In the genomic region with DNA sequence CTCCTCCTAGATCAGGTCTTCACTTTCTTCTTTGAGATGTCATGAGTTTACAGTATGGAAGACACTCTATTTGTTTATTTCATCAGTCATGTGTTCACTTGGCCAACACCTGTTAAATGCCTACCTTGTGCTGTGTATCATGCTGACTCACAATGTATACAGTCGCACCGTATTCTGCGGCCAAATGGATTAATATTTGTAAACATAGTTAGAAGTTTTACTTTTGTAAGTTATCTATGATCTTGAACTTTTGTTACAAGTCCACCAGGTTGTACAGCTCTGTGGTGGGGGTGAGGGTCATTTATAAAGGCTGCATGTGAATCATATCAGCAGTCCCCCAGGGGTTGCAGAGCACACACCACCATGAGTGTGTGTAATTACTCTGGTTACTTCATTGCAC, we compare ENCODE assay signal across 1 cellular context.
TF ChIP-seq lines count a peak whose summit lies in the region.

No MANE protein-coding gene starts in this region.

TF ChIP-seq in HepG2, 621 proteins besides CTCF, POLR2A, EP300 and RAD21 (continued from another document and continues in another):
- TF ChIP-seq, protein P1, sequence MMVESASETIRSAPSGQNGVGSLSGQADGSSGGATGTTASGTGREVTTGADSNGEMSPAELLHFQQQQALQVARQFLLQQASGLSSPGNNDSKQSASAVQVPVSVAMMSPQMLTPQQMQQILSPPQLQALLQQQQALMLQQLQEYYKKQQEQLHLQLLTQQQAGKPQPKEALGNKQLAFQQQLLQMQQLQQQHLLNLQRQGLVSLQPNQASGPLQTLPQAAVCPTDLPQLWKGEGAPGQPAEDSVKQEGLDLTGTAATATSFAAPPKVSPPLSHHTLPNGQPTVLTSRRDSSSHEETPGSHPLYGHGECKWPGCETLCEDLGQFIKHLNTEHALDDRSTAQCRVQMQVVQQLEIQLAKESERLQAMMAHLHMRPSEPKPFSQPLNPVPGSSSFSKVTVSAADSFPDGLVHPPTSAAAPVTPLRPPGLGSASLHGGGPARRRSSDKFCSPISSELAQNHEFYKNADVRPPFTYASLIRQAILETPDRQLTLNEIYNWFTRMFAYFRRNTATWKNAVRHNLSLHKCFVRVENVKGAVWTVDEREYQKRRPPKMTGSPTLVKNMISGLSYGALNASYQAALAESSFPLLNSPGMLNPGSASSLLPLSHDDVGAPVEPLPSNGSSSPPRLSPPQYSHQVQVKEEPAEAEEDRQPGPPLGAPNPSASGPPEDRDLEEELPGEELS (CRISPR knock-in tag; IDR thresholded peaks at IDR 0.05) = peak; percentile 97
- peak; percentile 80; the same call in 1 of the 2 replicates for TF ChIP-seq SALL1 (CRISPR knock-in tag; IDR thresholded peaks at IDR 0.05)
- TF ChIP-seq, protein P2, sequence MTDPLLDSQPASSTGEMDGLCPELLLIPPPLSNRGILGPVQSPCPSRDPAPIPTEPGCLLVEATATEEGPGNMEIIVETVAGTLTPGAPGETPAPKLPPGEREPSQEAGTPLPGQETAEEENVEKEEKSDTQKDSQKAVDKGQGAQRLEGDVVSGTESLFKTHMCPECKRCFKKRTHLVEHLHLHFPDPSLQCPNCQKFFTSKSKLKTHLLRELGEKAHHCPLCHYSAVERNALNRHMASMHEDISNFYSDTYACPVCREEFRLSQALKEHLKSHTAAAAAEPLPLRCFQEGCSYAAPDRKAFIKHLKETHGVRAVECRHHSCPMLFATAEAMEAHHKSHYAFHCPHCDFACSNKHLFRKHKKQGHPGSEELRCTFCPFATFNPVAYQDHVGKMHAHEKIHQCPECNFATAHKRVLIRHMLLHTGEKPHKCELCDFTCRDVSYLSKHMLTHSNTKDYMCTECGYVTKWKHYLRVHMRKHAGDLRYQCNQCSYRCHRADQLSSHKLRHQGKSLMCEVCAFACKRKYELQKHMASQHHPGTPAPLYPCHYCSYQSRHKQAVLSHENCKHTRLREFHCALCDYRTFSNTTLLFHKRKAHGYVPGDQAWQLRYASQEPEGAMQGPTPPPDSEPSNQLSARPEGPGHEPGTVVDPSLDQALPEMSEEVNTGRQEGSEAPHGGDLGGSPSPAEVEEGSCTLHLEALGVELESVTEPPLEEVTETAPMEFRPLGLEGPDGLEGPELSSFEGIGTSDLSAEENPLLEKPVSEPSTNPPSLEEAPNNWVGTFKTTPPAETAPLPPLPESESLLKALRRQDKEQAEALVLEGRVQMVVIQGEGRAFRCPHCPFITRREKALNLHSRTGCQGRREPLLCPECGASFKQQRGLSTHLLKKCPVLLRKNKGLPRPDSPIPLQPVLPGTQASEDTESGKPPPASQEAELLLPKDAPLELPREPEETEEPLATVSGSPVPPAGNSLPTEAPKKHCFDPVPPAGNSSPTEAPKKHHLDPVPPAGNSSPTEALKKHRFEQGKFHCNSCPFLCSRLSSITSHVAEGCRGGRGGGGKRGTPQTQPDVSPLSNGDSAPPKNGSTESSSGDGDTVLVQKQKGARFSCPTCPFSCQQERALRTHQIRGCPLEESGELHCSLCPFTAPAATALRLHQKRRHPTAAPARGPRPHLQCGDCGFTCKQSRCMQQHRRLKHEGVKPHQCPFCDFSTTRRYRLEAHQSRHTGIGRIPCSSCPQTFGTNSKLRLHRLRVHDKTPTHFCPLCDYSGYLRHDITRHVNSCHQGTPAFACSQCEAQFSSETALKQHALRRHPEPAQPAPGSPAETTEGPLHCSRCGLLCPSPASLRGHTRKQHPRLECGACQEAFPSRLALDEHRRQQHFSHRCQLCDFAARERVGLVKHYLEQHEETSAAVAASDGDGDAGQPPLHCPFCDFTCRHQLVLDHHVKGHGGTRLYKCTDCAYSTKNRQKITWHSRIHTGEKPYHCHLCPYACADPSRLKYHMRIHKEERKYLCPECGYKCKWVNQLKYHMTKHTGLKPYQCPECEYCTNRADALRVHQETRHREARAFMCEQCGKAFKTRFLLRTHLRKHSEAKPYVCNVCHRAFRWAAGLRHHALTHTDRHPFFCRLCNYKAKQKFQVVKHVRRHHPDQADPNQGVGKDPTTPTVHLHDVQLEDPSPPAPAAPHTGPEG (CRISPR knock-in tag; IDR thresholded peaks at IDR 0.05) = no peak
- peak; percentile 75; the same call in 1 of the 2 replicates for TF ChIP-seq NR2C2 (CRISPR knock-in tag; IDR thresholded peaks at IDR 0.05; ENCODE audit: borderline replicate concordance)
- TF ChIP-seq HOXA9 (CRISPR knock-in tag; IDR thresholded peaks at IDR 0.05; ENCODE audit: borderline replicate concordance) = no peak
- no peak for TF ChIP-seq KDM3A (CRISPR knock-in tag; IDR thresholded peaks at IDR 0.05; ENCODE audit: low read depth)
- TF ChIP-seq, protein P3, sequence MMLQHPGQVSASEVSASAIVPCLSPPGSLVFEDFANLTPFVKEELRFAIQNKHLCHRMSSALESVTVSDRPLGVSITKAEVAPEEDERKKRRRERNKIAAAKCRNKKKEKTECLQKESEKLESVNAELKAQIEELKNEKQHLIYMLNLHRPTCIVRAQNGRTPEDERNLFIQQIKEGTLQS (CRISPR knock-in tag; IDR thresholded peaks at IDR 0.05) = no peak; the same call in 1 of the 2 replicates
- no peak for TF ChIP-seq KMT2A (CRISPR knock-in tag; IDR thresholded peaks at IDR 0.05)
- TF ChIP-seq ZNF547 (CRISPR knock-in tag; IDR thresholded peaks at IDR 0.05) = 0 out of 2 replicates have a peak, but pooled peaks have one; percentile 25
- TF ChIP-seq ZNF562 (CRISPR knock-in tag; IDR thresholded peaks at IDR 0.05; ENCODE audit: borderline replicate concordance) = no peak
- TF ChIP-seq, protein P4, sequence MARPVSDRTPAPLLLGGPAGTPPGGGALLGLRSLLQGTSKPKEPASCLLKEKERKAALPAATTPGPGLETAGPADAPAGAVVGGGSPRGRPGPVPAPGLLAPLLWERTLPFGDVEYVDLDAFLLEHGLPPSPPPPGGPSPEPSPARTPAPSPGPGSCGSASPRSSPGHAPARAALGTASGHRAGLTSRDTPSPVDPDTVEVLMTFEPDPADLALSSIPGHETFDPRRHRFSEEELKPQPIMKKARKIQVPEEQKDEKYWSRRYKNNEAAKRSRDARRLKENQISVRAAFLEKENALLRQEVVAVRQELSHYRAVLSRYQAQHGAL (CRISPR knock-in tag; IDR thresholded peaks at IDR 0.05; ENCODE audit: not compliant biosample characterization) = no peak
- TF ChIP-seq RFXANK (CRISPR knock-in tag; IDR thresholded peaks at IDR 0.05) = no peak
- TF ChIP-seq, protein P5, sequence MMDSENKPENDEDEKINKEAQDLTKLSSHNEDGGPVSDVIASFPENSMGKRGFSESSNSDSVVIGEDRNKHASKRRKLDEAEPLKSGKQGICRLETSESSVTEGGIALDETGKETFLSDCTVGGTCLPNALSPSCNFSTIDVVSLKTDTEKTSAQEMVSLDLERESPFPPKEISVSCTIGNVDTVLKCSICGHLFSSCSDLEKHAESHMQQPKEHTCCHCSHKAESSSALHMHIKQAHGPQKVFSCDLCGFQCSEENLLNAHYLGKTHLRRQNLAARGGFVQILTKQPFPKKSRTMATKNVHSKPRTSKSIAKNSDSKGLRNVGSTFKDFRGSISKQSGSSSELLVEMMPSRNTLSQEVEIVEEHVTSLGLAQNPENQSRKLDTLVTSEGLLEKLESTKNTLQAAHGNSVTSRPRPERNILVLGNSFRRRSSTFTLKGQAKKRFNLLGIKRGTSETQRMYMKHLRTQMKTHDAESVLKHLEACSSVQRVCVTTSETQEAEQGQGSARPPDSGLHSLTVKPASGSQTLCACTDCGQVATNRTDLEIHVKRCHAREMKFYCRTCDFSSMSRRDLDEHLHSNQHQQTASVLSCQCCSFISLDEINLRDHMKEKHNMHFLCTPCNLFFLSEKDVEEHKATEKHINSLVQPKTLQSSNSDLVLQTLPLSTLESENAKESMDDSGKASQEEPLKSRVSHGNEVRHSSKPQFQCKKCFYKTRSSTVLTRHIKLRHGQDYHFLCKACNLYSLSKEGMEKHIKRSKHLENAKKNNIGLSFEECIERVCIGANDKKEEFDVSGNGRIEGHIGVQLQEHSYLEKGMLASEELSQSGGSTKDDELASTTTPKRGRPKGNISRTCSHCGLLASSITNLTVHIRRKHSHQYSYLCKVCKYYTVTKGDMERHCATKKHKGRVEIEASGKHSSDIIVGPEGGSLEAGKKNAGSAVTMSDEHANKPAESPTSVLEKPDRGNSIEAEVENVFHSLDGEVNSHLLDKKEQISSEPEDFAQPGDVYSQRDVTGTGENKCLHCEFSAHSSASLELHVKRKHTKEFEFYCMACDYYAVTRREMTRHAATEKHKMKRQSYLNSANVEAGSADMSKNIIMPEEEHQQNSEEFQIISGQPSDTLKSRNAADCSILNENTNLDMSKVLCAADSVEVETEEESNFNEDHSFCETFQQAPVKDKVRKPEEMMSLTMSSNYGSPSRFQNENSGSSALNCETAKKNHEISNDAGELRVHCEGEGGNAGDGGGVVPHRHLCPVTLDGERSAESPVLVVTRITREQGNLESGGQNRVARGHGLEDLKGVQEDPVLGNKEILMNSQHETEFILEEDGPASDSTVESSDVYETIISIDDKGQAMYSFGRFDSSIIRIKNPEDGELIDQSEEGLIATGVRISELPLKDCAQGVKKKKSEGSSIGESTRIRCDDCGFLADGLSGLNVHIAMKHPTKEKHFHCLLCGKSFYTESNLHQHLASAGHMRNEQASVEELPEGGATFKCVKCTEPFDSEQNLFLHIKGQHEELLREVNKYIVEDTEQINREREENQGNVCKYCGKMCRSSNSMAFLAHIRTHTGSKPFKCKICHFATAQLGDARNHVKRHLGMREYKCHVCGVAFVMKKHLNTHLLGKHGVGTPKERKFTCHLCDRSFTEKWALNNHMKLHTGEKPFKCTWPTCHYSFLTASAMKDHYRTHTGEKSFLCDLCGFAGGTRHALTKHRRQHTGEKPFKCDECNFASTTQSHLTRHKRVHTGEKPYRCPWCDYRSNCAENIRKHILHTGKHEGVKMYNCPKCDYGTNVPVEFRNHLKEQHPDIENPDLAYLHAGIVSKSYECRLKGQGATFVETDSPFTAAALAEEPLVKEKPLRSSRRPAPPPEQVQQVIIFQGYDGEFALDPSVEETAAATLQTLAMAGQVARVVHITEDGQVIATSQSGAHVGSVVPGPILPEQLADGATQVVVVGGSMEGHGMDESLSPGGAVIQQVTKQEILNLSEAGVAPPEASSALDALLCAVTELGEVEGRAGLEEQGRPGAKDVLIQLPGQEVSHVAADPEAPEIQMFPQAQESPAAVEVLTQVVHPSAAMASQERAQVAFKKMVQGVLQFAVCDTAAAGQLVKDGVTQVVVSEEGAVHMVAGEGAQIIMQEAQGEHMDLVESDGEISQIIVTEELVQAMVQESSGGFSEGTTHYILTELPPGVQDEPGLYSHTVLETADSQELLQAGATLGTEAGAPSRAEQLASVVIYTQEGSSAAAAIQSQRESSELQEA (CRISPR knock-in tag; IDR thresholded peaks at IDR 0.05; ENCODE audit: not compliant biosample characterization) = no peak
- no peak for TF ChIP-seq KLF9 (CRISPR knock-in tag; IDR thresholded peaks at IDR 0.05; ENCODE audit: low read depth)
- TF ChIP-seq FOXJ3 (CRISPR knock-in tag; IDR thresholded peaks at IDR 0.05; ENCODE audit: borderline replicate concordance) = peak; percentile 60; the same call in 1 of the 2 replicates
- TF ChIP-seq PHF21A (CRISPR knock-in tag; IDR thresholded peaks at IDR 0.05) = peak; percentile 45; the same call in 1 of the 2 replicates
- TF ChIP-seq SP4 (CRISPR knock-in tag; IDR thresholded peaks at IDR 0.05) = no peak; the same call in 1 of the 2 replicates
- TF ChIP-seq LCORL (IDR thresholded peaks at IDR 0.05) = no peak
- 0 out of 2 replicates have a peak, but pooled peaks have one; percentile 13 for TF ChIP-seq LCORL (CRISPR knock-in tag; IDR thresholded peaks at IDR 0.05)
- TF ChIP-seq, protein P6, sequence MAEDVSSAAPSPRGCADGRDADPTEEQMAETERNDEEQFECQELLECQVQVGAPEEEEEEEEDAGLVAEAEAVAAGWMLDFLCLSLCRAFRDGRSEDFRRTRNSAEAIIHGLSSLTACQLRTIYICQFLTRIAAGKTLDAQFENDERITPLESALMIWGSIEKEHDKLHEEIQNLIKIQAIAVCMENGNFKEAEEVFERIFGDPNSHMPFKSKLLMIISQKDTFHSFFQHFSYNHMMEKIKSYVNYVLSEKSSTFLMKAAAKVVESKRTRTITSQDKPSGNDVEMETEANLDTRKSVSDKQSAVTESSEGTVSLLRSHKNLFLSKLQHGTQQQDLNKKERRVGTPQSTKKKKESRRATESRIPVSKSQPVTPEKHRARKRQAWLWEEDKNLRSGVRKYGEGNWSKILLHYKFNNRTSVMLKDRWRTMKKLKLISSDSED (CRISPR knock-in tag; IDR thresholded peaks at IDR 0.05) = no peak
- peak; percentile 72; the same call in 1 of the 2 replicates for TF ChIP-seq FOXO1 (CRISPR knock-in tag; IDR thresholded peaks at IDR 0.05)
- TF ChIP-seq PCBP2 (optimal IDR thresholded peaks at IDR 0.05; ENCODE audit: low read depth, low read length, poor library complexity, severe bottlenecking) = no peak
- TF ChIP-seq, protein P7, sequence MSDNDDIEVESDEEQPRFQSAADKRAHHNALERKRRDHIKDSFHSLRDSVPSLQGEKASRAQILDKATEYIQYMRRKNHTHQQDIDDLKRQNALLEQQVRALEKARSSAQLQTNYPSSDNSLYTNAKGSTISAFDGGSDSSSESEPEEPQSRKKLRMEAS (IDR thresholded peaks at IDR 0.05) = peak; percentile 48; the same call in 1 of the 2 replicates
- peak; percentile 86 for TF ChIP-seq NFIC (IDR thresholded peaks at IDR 0.05; ENCODE audit: low read length)
- no peak for TF ChIP-seq HCFC1 (IDR thresholded peaks at IDR 0.05; ENCODE audit: low read depth, low read length)
- no peak for TF ChIP-seq ZNF546 (CRISPR knock-in tag; conservative IDR thresholded peaks at IDR 0.05)
- TF ChIP-seq MAFF (IDR thresholded peaks at IDR 0.05; ENCODE audit: low read depth, low read length) = peak; percentile 69
- 0 out of 2 replicates have a peak, but pooled peaks have one; percentile 47 for TF ChIP-seq HMG20B (CRISPR knock-in tag; conservative IDR thresholded peaks at IDR 0.05)
- TF ChIP-seq CREM (IDR thresholded peaks at IDR 0.05) = peak; percentile 74
- no peak for TF ChIP-seq CREM (CRISPR knock-in tag; IDR thresholded peaks at IDR 0.05)
- peak; percentile 88 for TF ChIP-seq NCOA2 (CRISPR knock-in tag; IDR thresholded peaks at IDR 0.05)
- 0 out of 2 replicates have a peak, but pooled peaks have one; percentile 47 for TF ChIP-seq ERF (CRISPR knock-in tag; IDR thresholded peaks at IDR 0.05)
- peak; percentile 89 for TF ChIP-seq TCF7 (IDR thresholded peaks at IDR 0.05; ENCODE audit: low read depth)
- TF ChIP-seq ZNF264 (CRISPR knock-in tag; IDR thresholded peaks at IDR 0.05) = no peak
- TF ChIP-seq, protein P8, sequence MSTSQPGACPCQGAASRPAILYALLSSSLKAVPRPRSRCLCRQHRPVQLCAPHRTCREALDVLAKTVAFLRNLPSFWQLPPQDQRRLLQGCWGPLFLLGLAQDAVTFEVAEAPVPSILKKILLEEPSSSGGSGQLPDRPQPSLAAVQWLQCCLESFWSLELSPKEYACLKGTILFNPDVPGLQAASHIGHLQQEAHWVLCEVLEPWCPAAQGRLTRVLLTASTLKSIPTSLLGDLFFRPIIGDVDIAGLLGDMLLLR (CRISPR knock-in tag; IDR thresholded peaks at IDR 0.05) = no peak
- TF ChIP-seq ZNF335 (CRISPR knock-in tag; IDR thresholded peaks at IDR 0.05) = no peak
- TF ChIP-seq ZZZ3 (CRISPR knock-in tag; IDR thresholded peaks at IDR 0.05; ENCODE audit: borderline replicate concordance) = no peak
- TF ChIP-seq POGZ (CRISPR knock-in tag; IDR thresholded peaks at IDR 0.05) = peak; percentile 68; the same call in 1 of the 2 replicates
- TF ChIP-seq, protein P9, sequence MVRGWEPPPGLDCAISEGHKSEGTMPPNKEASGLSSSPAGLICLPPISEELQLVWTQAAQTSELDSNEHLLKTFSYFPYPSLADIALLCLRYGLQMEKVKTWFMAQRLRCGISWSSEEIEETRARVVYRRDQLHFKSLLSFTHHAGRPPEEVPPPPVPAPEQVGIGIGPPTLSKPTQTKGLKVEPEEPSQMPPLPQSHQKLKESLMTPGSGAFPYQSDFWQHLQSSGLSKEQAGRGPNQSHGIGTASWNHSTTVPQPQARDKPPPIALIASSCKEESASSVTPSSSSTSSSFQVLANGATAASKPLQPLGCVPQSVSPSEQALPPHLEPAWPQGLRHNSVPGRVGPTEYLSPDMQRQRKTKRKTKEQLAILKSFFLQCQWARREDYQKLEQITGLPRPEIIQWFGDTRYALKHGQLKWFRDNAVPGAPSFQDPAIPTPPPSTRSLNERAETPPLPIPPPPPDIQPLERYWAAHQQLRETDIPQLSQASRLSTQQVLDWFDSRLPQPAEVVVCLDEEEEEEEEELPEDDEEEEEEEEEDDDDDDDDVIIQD (CRISPR knock-in tag; IDR thresholded peaks at IDR 0.05; ENCODE audit: low read depth) = peak; percentile 93
